In the genomic region with DNA sequence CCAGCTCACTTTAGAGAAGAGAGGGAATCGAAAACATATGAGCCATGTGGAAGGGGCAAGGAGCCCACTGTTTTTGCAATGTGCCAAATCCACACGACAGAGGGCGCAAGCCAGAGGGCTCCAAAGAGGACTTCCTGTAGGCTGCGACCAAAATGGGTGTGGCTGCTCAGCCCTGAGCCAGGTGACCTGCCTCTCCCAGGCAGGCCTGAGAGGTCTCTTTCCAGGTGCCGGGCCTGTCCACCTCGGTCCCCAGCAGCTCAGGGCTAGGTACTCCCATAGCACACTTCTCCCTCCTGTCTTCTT, we compare ENCODE assay signal across 2 cellular contexts.
TF ChIP-seq lines count a peak whose summit lies in the region.

No MANE protein-coding gene starts in this region.

TF ChIP-seq in GM23338, 12 proteins besides CTCF, POLR2A, EP300 and RAD21 (continued from another document):
- TF ChIP-seq, protein P1, sequence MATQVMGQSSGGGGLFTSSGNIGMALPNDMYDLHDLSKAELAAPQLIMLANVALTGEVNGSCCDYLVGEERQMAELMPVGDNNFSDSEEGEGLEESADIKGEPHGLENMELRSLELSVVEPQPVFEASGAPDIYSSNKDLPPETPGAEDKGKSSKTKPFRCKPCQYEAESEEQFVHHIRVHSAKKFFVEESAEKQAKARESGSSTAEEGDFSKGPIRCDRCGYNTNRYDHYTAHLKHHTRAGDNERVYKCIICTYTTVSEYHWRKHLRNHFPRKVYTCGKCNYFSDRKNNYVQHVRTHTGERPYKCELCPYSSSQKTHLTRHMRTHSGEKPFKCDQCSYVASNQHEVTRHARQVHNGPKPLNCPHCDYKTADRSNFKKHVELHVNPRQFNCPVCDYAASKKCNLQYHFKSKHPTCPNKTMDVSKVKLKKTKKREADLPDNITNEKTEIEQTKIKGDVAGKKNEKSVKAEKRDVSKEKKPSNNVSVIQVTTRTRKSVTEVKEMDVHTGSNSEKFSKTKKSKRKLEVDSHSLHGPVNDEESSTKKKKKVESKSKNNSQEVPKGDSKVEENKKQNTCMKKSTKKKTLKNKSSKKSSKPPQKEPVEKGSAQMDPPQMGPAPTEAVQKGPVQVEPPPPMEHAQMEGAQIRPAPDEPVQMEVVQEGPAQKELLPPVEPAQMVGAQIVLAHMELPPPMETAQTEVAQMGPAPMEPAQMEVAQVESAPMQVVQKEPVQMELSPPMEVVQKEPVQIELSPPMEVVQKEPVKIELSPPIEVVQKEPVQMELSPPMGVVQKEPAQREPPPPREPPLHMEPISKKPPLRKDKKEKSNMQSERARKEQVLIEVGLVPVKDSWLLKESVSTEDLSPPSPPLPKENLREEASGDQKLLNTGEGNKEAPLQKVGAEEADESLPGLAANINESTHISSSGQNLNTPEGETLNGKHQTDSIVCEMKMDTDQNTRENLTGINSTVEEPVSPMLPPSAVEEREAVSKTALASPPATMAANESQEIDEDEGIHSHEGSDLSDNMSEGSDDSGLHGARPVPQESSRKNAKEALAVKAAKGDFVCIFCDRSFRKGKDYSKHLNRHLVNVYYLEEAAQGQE (IDR thresholded peaks at IDR 0.05; ENCODE audit: unreplicated experiment), result no peak
- TF ChIP-seq ZNF114 (CRISPR knock-in tag; IDR thresholded peaks at IDR 0.05) (no peak), JUNB (IDR thresholded peaks at IDR 0.05; ENCODE audit: unreplicated experiment) (no peak)

TF ChIP-seq in HCT116, 20 proteins besides CTCF, POLR2A, EP300 and RAD21 (continued from another document):
- no peak for TF ChIP-seq CBX3 (IDR thresholded peaks at IDR 0.05; ENCODE audit: low read depth)
- no peak for TF ChIP-seq SP1 (IDR thresholded peaks at IDR 0.05; ENCODE audit: low read depth)
